Comparison of ENCODE assay signal across 1 cellular context in genomic region chr12:68686595-68687521, GRCh38.
TF ChIP-seq lines count a peak whose summit lies in the region.

TSS of gene NUP107 (plus strand) at chr12:68686978. CDS start at chr12:68687066, 88 bp downstream.

TF ChIP-seq in GM12878, 131 proteins besides CTCF, POLR2A, EP300 and RAD21 (continued from another document):
- TF ChIP-seq BCLAF1 (IDR thresholded peaks at IDR 0.05): no peak
- TF ChIP-seq ATF2 (IDR thresholded peaks at IDR 0.05; ENCODE audit: low read length): no peak; the same call in 1 of the 2 replicates
- peak; percentile 97 for TF ChIP-seq E2F8 (IDR thresholded peaks at IDR 0.05; ENCODE audit: low read depth, partially characterized antibody)
- peak in 1 of 2 experiments; percentile 25; a peak in 1 of 4 replicates for TF ChIP-seq BHLHE40 (IDR thresholded peaks at IDR 0.05; ENCODE audit: borderline replicate concordance in 1 of 2, low read depth in 2 of 2, low read length in 1 of 2)
- TF ChIP-seq RUNX3 (IDR thresholded peaks at IDR 0.05; ENCODE audit: low read length): peak; percentile 76
- TF ChIP-seq ATF7 (IDR thresholded peaks at IDR 0.05; ENCODE audit: low read depth): peak; percentile 55; the same call in 1 of the 2 replicates
- TF ChIP-seq POU2F2 (IDR thresholded peaks at IDR 0.05; ENCODE audit: borderline replicate concordance, low read depth, low read length): peak; percentile 90
- peak; percentile 47; the same call in 1 of the 2 replicates for TF ChIP-seq MAX (IDR thresholded peaks at IDR 0.05; ENCODE audit: low read depth, low read length)
- no peak for TF ChIP-seq ESRRA (IDR thresholded peaks at IDR 0.05; ENCODE audit: low read length)
- TF ChIP-seq ZZZ3 (IDR thresholded peaks at IDR 0.05; ENCODE audit: control insufficient read depth, insufficient read length, low read depth): peak; percentile 55
- peak; percentile 76; the same call in 1 of the 2 replicates for TF ChIP-seq ELK1 (IDR thresholded peaks at IDR 0.05; ENCODE audit: low read depth, low read length)
- peak; percentile 79 for TF ChIP-seq GATAD2B (conservative IDR thresholded peaks at IDR 0.05; ENCODE audit: low read depth)
- peak; percentile 86 for TF ChIP-seq PKNOX1 (IDR thresholded peaks at IDR 0.05)
- TF ChIP-seq SP1 (IDR thresholded peaks at IDR 0.05; ENCODE audit: low read depth, low read length): peak; percentile 81
- 0 out of 2 replicates have a peak, but pooled peaks have one; percentile 30 for TF ChIP-seq PRDM15 (CRISPR knock-in tag; IDR thresholded peaks at IDR 0.05)
- TF ChIP-seq HDAC2 (IDR thresholded peaks at IDR 0.05): no peak; the same call in 1 of the 2 replicates
- no peak for TF ChIP-seq CHD4 (IDR thresholded peaks at IDR 0.05)
- no peak for TF ChIP-seq NFXL1 (IDR thresholded peaks at IDR 0.05; ENCODE audit: borderline replicate concordance)
- TF ChIP-seq RAD51 (IDR thresholded peaks at IDR 0.05): no peak
- peak; percentile 44; the same call in 1 of the 2 replicates for TF ChIP-seq NFIC (IDR thresholded peaks at IDR 0.05; ENCODE audit: low read depth, low read length)
- TF ChIP-seq PML (IDR thresholded peaks at IDR 0.05; ENCODE audit: low read length): peak; percentile 96
- TF ChIP-seq ZNF384 (IDR thresholded peaks at IDR 0.05; ENCODE audit: borderline replicate concordance, low read depth, low read length): no peak
